15 cellular contexts compared by ENCODE assay signal in the genomic region with DNA sequence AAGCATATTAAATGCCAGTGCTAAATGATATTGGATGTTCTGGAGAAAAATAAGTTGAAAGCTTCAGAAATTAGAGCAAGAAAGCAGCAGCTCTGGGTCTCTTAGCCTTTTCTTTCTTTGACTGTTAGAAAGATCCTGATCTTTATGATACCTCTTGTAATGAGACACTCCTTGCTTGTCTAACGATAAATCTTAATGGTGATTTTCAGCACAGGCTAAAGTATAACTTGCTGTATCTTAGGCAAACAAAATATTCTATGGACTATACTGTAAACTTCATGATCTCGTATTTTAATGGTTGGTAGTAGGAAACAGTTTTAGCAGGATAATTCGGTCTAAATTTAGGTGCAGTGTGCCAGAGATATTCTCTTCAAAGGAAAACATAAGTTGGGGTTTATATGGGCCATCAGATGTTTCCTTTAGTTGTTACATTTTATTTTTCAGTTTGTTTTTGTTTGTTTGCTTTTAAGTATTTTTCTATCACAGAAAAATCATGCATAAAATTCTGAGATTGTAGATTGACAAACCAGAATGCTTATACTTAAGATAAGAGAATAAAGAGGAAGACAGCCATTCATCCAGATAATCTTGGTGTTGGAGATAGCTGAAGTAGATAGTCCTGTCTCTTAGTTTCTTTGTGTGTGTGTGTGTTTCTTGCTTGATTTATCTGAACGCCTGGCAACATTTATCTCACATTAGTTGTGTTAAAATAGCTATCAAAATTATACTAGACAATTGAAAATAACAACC. TPM values are rescaled to one million over a fixed set of nuclear protein-coding genes. Genes with fewer than 3 reads are reported as not detected.
DNase-seq lines count a peak whose midpoint lies in the region; ATAC-seq, FAIRE-seq and TF ChIP-seq lines count a peak whose summit lies in the region.
"Had no signal": no experiment of that assay in that cellular context is flagged by ENCODE, and none has a peak within 500 bp of the region (broad histone marks: within the 10 kb centered on the region; RNA-seq: fewer than 3 reads in every experiment).

No MANE protein-coding gene starts in this region.

- peaks cover 45% of the 10 kb centered on the region for H3K4me1 Mint-ChIP-seq in activated T-helper 17 cell treated with anti-CD3 and anti-CD28 coated beads, Interleukin-2, amount 50 U/mL, for 72 hours
- H3K4me1 Mint-ChIP-seq in nephron progenitor cell = peaks cover 68% of the 10 kb centered on the region

- H3K27me3 Mint-ChIP-seq in activated T-helper 17 cell treated with anti-CD3 and anti-CD28 coated beads, Interleukin-2, amount 50 U/mL, for 72 hours = no peaks in the 10 kb centered on the region
- H3K27me3 Mint-ChIP-seq in nephron progenitor cell (ENCODE audit: low read depth, poor library complexity) = no peaks in the 10 kb centered on the region
- H3K27me3 Mint-ChIP-seq: activated B cell treated with CpG ODN at 0.5 μM for 24 hours had no signal

- H3K9me3 Mint-ChIP-seq in activated T-helper 17 cell treated with anti-CD3 and anti-CD28 coated beads, Interleukin-2, amount 50 U/mL, for 72 hours = no peaks in the 10 kb centered on the region
- H3K9me3 Mint-ChIP-seq in nephron progenitor cell = no peaks in the 10 kb centered on the region
- H3K9me3 Mint-ChIP-seq: activated B cell treated with CpG ODN at 0.5 μM for 24 hours; stimulated activated effector memory CD8-positive, alpha-beta T cell treated with anti-CD3 and anti-CD28 coated beads, Interleukin-12 subunit alpha, Interleukin-12 subunit beta, amount 100 ng/mL, for 72 hours had no signal

- H3K79me2 ChIP-seq in PC-3 (ENCODE audit: low read length) = peaks cover 60% of the 10 kb centered on the region

- peak overlapping the region; percentile 48 for H3K4me3 Mint-ChIP-seq in activated T-helper 17 cell treated with anti-CD3 and anti-CD28 coated beads, Interleukin-2, amount 50 U/mL, for 72 hours
- peak overlapping the region; percentile 80 for H3K4me3 Mint-ChIP-seq in nephron progenitor cell
- H3K4me3 Mint-ChIP-seq: activated B cell treated with CpG ODN at 0.5 μM for 24 hours; stimulated activated effector memory CD8-positive, alpha-beta T cell treated with anti-CD3 and anti-CD28 coated beads, Interleukin-12 subunit alpha, Interleukin-12 subunit beta, amount 100 ng/mL, for 72 hours had no signal

- H3K36me3 Mint-ChIP-seq in activated T-helper 17 cell treated with anti-CD3 and anti-CD28 coated beads, Interleukin-2, amount 50 U/mL, for 72 hours (ENCODE audit: low read depth) = peaks cover 36% of the 10 kb centered on the region
- peaks cover 27% of the 10 kb centered on the region for H3K36me3 Mint-ChIP-seq in nephron progenitor cell (ENCODE audit: low read depth)

- CTCF ChIA-PET in PC-3 (lab: Charles Lee) = no interaction called here

- POLR2A ChIA-PET in PC-3 (lab: Charles Lee; ENCODE audit: unreplicated experiment) = interaction anchor here (0.7 kb wide), 2 partner anchors 20 to 136 kb away, joined by 5 to 8 read pairs; no protein-coding TSS in a partner anchor

- TF ChIP-seq CTCF in D721Med (IDR thresholded peaks at IDR 0.05; ENCODE audit: insufficient read depth, missing control alignments) (no peak), nephron progenitor cell (IDR thresholded peaks at IDR 0.05) (no peak), left ventricle myocardium inferior (IDR thresholded peaks at IDR 0.05; ENCODE audit: borderline replicate concordance) (no peak), PC-3 (conservative IDR thresholded peaks at IDR 0.05; ENCODE audit: low read depth, low read length) (no peak)

- peaks cover 51% of the 10 kb centered on the region for H3K4me1 ChIP-seq in left ventricle myocardium inferior
- H3K4me1 ChIP-seq in PC-3 (ENCODE audit: insufficient read depth, low read length) = peaks cover 20% of the 10 kb centered on the region

- no peak for DNase-seq in D721Med (ENCODE audit: insufficient read length, low spot score)
- peak; percentile 48 for DNase-seq in LoVo (ENCODE audit: low spot score)
- DNase-seq in nephron progenitor cell = no peak
- DNase-seq in NCI-H1694 treated with DMSO at 0.1 percent for 48 hours (lab: John Stamatoyannopoulos, UW) = no peak
- no peak for DNase-seq in left ventricle myocardium inferior
- DNase-seq in PC-3 = no peak
- DNase-seq: activated B cell treated with CpG ODN at 0.5 μM for 24 hours; BE2C; GOT3; NCI-H1048; NCI-H526 treated with DMSO at 0.1 percent for 48 hours; stimulated activated CD4-positive, alpha-beta T cell treated with anti-CD3 and anti-CD28 coated beads, Interleukin-4, amount 100 ng/mL, for 1 hour had no signal

- intact Hi-C loops in left ventricle myocardium inferior (cut with micrococcal nuclease) (no loop called here), PC-3 (cut with micrococcal nuclease) (no loop called here)

- H3K4me2 ChIP-seq in PC-3 (ENCODE audit: low read length) = no peak overlapping the region

- H3K36me3 ChIP-seq in left ventricle myocardium inferior (peaks cover 5% of the 10 kb centered on the region), PC-3 (ENCODE audit: low read depth, low read length) (no peaks in the 10 kb centered on the region)
- H3K36me3 ChIP-seq: BE2C had no signal

- H3K27ac ChIP-seq in left ventricle myocardium inferior (replicated peaks) (no peak overlapping the region), PC-3 (ENCODE audit: low read length) (no peak overlapping the region)

- H3K9me2 ChIP-seq in PC-3 (replicated peaks; ENCODE audit: low read length) = no peaks in the 10 kb centered on the region

- no peak overlapping the region for H3K9ac ChIP-seq in PC-3 (ENCODE audit: low read length)

- H3K27me3 ChIP-seq in left ventricle myocardium inferior (ENCODE audit: low read depth) (no peaks in the 10 kb centered on the region), PC-3 (ENCODE audit: low read length) (no peaks in the 10 kb centered on the region)
- H3K27me3 ChIP-seq: BE2C had no signal

- H3K4me3 ChIP-seq in left ventricle myocardium inferior = no peak overlapping the region
- no peak overlapping the region for H3K4me3 ChIP-seq in PC-3 (ENCODE audit: low read length)

- H3K9me3 ChIP-seq in left ventricle myocardium inferior (replicated peaks) (no peaks in the 10 kb centered on the region), PC-3 (ENCODE audit: low read length) (no peaks in the 10 kb centered on the region)
- H3K9me3 ChIP-seq: BE2C had no signal

- peak; percentile 64 for FAIRE-seq in D721Med (lab: Jason Lieb, UNC)

- ATAC-seq in activated T-helper 17 cell treated with anti-CD3 and anti-CD28 coated beads, Interleukin-2, amount 50 U/mL, for 72 hours (replicated peaks) = no peak
- ATAC-seq in PC-3 (no peak), HG03442 (IDR thresholded peaks at IDR 0.05; ENCODE audit: unreplicated experiment) (no peak)
- ATAC-seq: stimulated activated effector memory CD8-positive, alpha-beta T cell treated with anti-CD3 and anti-CD28 coated beads, Interleukin-12 subunit alpha, Interleukin-12 subunit beta, amount 100 ng/mL, for 72 hours had no signal

- no peak overlapping the region for H3K27ac Mint-ChIP-seq in activated T-helper 17 cell treated with anti-CD3 and anti-CD28 coated beads, Interleukin-2, amount 50 U/mL, for 72 hours
- H3K27ac Mint-ChIP-seq in nephron progenitor cell = peak overlapping the region; percentile 84
- H3K27ac Mint-ChIP-seq: activated B cell treated with CpG ODN at 0.5 μM for 24 hours; stimulated activated effector memory CD8-positive, alpha-beta T cell treated with anti-CD3 and anti-CD28 coated beads, Interleukin-12 subunit alpha, Interleukin-12 subunit beta, amount 100 ng/mL, for 72 hours had no signal

- no peak overlapping the region for H2AFZ ChIP-seq in PC-3 (ENCODE audit: low read length)

- no TSS peak for BruUV-seq in PC-3 (replicated peaks; lab: Mats Ljungman, UMichigan)

- H4K20me1 ChIP-seq in PC-3 (ENCODE audit: low read length) = no peaks in the 10 kb centered on the region; the same call in 1 of the 2 replicates

- no peaks in the 10 kb centered on the region for H3F3A ChIP-seq in PC-3 (ENCODE audit: low read length, unreplicated experiment)

RNA-seq across cellular contexts. Expression of a gene that starts 4.7 kb away (rescaled TPM):
- 10 to 100 TPM; 14.2 to 26.6 TPM for total RNA-seq in activated T-helper 17 cell treated with anti-CD3 and anti-CD28 coated beads, Interleukin-2, amount 50 U/mL, for 72 hours
- total RNA-seq in left ventricle myocardium inferior (19.2 TPM), PC-3 (2014; rRNA removed) (9.3 and 9.6 TPM in 2 replicates)
